ENCODE assay signal across 13 cellular contexts in genomic region chr15:66682865-66683264, GRCh38. TPM values are rescaled to one million over a fixed set of nuclear protein-coding genes. Genes with fewer than 3 reads are reported as not detected.
DNase-seq lines count a peak whose midpoint lies in the region; ATAC-seq, FAIRE-seq and TF ChIP-seq lines count a peak whose summit lies in the region.
"Had no signal": no experiment of that assay in that cellular context is flagged by ENCODE, and none has a peak within 500 bp of the region (broad histone marks: within the 10 kb centered on the region; RNA-seq: fewer than 3 reads in every experiment).

No MANE protein-coding gene starts in this region.

- H3K27me3 ChIP-seq in bronchial epithelial cell (ENCODE audit: control insufficient read depth, insufficient read depth, low read length) (no peaks in the 10 kb centered on the region), mesendoderm (ENCODE audit: insufficient read depth, low read length, poor library complexity) (no peaks in the 10 kb centered on the region)
- H3K27me3 ChIP-seq: stomach had no signal

- H3K79me2 ChIP-seq in mesendoderm (ENCODE audit: control insufficient read depth, insufficient read depth, low read length), result no peaks in the 10 kb centered on the region

- H3K9me3 Mint-ChIP-seq in HFFc6, result peaks cover 20% of the 10 kb centered on the region

- H3K56ac ChIP-seq in mesendoderm (ENCODE audit: low read length), result no peak overlapping the region

- no peak overlapping the region for H3K4me2 ChIP-seq in mesendoderm (ENCODE audit: low read length)

- ATAC-seq in left lobe of liver (no peak), GM19395 (IDR thresholded peaks at IDR 0.05; ENCODE audit: unreplicated experiment) (no peak), GM19467 (IDR thresholded peaks at IDR 0.05; ENCODE audit: unreplicated experiment) (no peak)

- H3K27me3 Mint-ChIP-seq in HFFc6 (ENCODE audit: insufficient read depth), result no peaks in the 10 kb centered on the region

- no CpG with 5 or more reads among the region's 1 CpG for WGBS in mesendoderm (ENCODE audit: extremely low coverage, insufficient coverage, low lambda C conversion rate)

- no peak overlapping the region for H3K4me3 Mint-ChIP-seq in HFFc6

- peak overlapping the region; percentile 19 for H2AK5ac ChIP-seq in mesendoderm (ENCODE audit: low read length)

- H3K79me1 ChIP-seq in mesendoderm (ENCODE audit: low read length), result no peaks in the 10 kb centered on the region

- no peak for FAIRE-seq in bronchial epithelial cell (lab: Jason Lieb, UNC)

- no peak overlapping the region for H3K9ac ChIP-seq in mesendoderm (ENCODE audit: low read length)

- H3K4me3 ChIP-seq in bronchial epithelial cell (ENCODE audit: low read depth, low read length) (no peak overlapping the region), mesendoderm (ENCODE audit: low read length) (no peak overlapping the region)
- H3K4me3 ChIP-seq: stomach had no signal

- no peak overlapping the region for H2BK15ac ChIP-seq in mesendoderm (replicated peaks; ENCODE audit: low read depth)

- H4K5ac ChIP-seq in mesendoderm (ENCODE audit: low read length), result no peak overlapping the region

- no peak overlapping the region for H3K27ac ChIP-seq in mesendoderm (ENCODE audit: low read depth, low read length)
- H3K27ac ChIP-seq: stomach had no signal

- H3K4me1 ChIP-seq in mesendoderm (ENCODE audit: control insufficient read depth, low read depth, low read length), result peaks cover 24% of the 10 kb centered on the region

- H3K4ac ChIP-seq in mesendoderm (ENCODE audit: low read depth, low read length), result no peak overlapping the region

- peaks cover 15% of the 10 kb centered on the region; the same call in 1 of the 2 replicates for H3K36me3 Mint-ChIP-seq in HFFc6 (ENCODE audit: low read depth)

- H3K36me3 ChIP-seq in bronchial epithelial cell (ENCODE audit: control insufficient read depth, insufficient read depth, low read length) (no peaks in the 10 kb centered on the region), mesendoderm (ENCODE audit: control insufficient read depth, insufficient read depth, low read length) (no peaks in the 10 kb centered on the region)
- H3K36me3 ChIP-seq: stomach had no signal

- H2BK120ac ChIP-seq in mesendoderm (ENCODE audit: low read depth, low read length), result no peak overlapping the region

- no peak overlapping the region for H3K27ac Mint-ChIP-seq in HFFc6
- H3K27ac Mint-ChIP-seq: activated T-helper 2 cell treated with anti-CD3 and anti-CD28 coated beads, Interferon-gamma antibody, Interleukin-2, Interleukin-4, amounts not matched to agents 10 μg/mL and 5 μg/mL and 100 μg/mL, durations not matched to agents 14 hours and 24 hours and 36 hours had no signal

- peak overlapping the region; percentile 14 for H2BK5ac ChIP-seq in mesendoderm (ENCODE audit: low read length)

- H4K8ac ChIP-seq in mesendoderm (ENCODE audit: low read depth, low read length), result no peak overlapping the region

- DNase-seq in AG20443 (ENCODE audit: low spot score), result peak; percentile 52
- DNase-seq in HFFc6, result peak; percentile 18
- DNase-seq in bronchial epithelial cell (ENCODE audit: low read depth), result peak; percentile 48
- no peak for DNase-seq in mesendoderm
- DNase-seq in left lobe of liver (ENCODE audit: low spot score), result no peak
- DNase-seq in NCI-H2196 (lab: John Stamatoyannopoulos, UW; ENCODE audit: unreplicated experiment), result no peak
- DNase-seq: DMS53, NCI-H1930, NCI-H524 treated with DMSO at 0.1 percent for 48 hours, stomach had no signal

- peaks cover 15% of the 10 kb centered on the region for H3K4me1 Mint-ChIP-seq in HFFc6 (ENCODE audit: low read depth)

- H3K18ac ChIP-seq in mesendoderm (ENCODE audit: low read length), result no peak overlapping the region

- no peak overlapping the region for H3K23ac ChIP-seq in mesendoderm (ENCODE audit: low read length)

- TF ChIP-seq CTCF in HFFc6 (IDR thresholded peaks at IDR 0.05) (no peak), bronchial epithelial cell (IDR thresholded peaks at IDR 0.05; ENCODE audit: insufficient read depth, low read length, severe bottlenecking) (no peak)

RNA-seq across cellular contexts. Expression of gene SMAD6, which starts 19.2 kb away (rescaled TPM):
- total RNA-seq in HFFc6 (2021; fragmentation: NEBNext Ultra II Directional; extraction: Animal tissue kit (Norgen Biotek cat#: 25700)), result 10 to 100 TPM; 10.2 to 18.1 (median 16.4) TPM
- total RNA-seq in bronchial epithelial cell (0.79 TPM in 1 of 2 replicates, not detected in the other), left lobe of liver (16.2 TPM)
- 7.8 TPM for polyA plus RNA-seq in mesendoderm (2013, experiment 1 of 2)
- 7.4 TPM for polyA plus RNA-seq in mesendoderm (2013, experiment 2 of 2)

Comparison
In these comparisons a context has a peak if more than half of its experiments do, and no peak if none do; other contexts are left out.
1. DNase-seq: peak in AG20443 (single experiment), HFFc6 (single experiment) and bronchial epithelial cell (single experiment); none in mesendoderm (single experiment), left lobe of liver (single experiment) and NCI-H2196 (single experiment).